Comparison of ENCODE assay signal across 1 cellular context in genomic region chr19:45668342-45668871, GRCh38.
TF ChIP-seq lines count a peak whose summit lies in the region.

No MANE protein-coding gene starts in this region.

TF ChIP-seq in K562, 482 proteins besides CTCF, POLR2A, EP300 and RAD21 (continued from another document and continues in another):
- no peak for TF ChIP-seq HOMEZ (CRISPR knock-in tag; IDR thresholded peaks at IDR 0.05)
- 0 out of 2 replicates have a peak, but pooled peaks have one; percentile 68 for TF ChIP-seq TRIM25 (IDR thresholded peaks at IDR 0.05; ENCODE audit: borderline replicate concordance)
- peak; percentile 62; the same call in 1 of the 2 replicates for TF ChIP-seq NR2C2 (CRISPR knock-in tag; IDR thresholded peaks at IDR 0.05)
- no peak for TF ChIP-seq NR2C2 (tag; IDR thresholded peaks at IDR 0.05)
- no peak for TF ChIP-seq ZNF431 (CRISPR knock-in tag; IDR thresholded peaks at IDR 0.05)
- TF ChIP-seq REST (CRISPR knock-in tag; IDR thresholded peaks at IDR 0.05; ENCODE audit: low read depth), result no peak
- TF ChIP-seq CHD4 (IDR thresholded peaks at IDR 0.05; ENCODE audit: insufficient read depth, insufficient replicate concordance, low read depth, low read length, poor library complexity, severe bottlenecking), result peak; percentile 19
- TF ChIP-seq STAT5A (IDR thresholded peaks at IDR 0.05; ENCODE audit: borderline replicate concordance, low read length), result no peak
- peak; percentile 47 for TF ChIP-seq ZNF280A (IDR thresholded peaks at IDR 0.05; ENCODE audit: low read depth, partially characterized antibody)
- 0 out of 2 replicates have a peak, but pooled peaks have one; percentile 27 for TF ChIP-seq ZNF512 (tag; IDR thresholded peaks at IDR 0.05)
- no peak for TF ChIP-seq MCM2 (IDR thresholded peaks at IDR 0.05; ENCODE audit: low read depth)
- no peak for TF ChIP-seq ZFX (CRISPR knock-in tag; IDR thresholded peaks at IDR 0.05)
- no peak for TF ChIP-seq ELF4 (CRISPR knock-in tag; IDR thresholded peaks at IDR 0.05)
- TF ChIP-seq GABPB1 (CRISPR knock-in tag; IDR thresholded peaks at IDR 0.05), result no peak
- TF ChIP-seq HLTF (IDR thresholded peaks at IDR 0.05), result peak; percentile 95
- TF ChIP-seq ARNT (IDR thresholded peaks at IDR 0.05), result no peak
- TF ChIP-seq STAT5B (CRISPR knock-in tag; IDR thresholded peaks at IDR 0.05), result no peak
- TF ChIP-seq MYC (IDR thresholded peaks at IDR 0.05; ENCODE audit: low read depth, low read length), result no peak
- no peak for TF ChIP-seq MYC (CRISPR knock-in tag; IDR thresholded peaks at IDR 0.05; ENCODE audit: borderline replicate concordance, low read depth)
- peak; percentile 52; the same call in 1 of the 2 replicates for TF ChIP-seq SNIP1 (IDR thresholded peaks at IDR 0.05; ENCODE audit: low read depth)
- TF ChIP-seq POLR2B (IDR thresholded peaks at IDR 0.05; ENCODE audit: low read depth, partially characterized antibody), result peak; percentile 74
- TF ChIP-seq KHSRP (IDR thresholded peaks at IDR 0.05), result 0 out of 2 replicates have a peak, but pooled peaks have one; percentile 32
- TF ChIP-seq ZNF583 (CRISPR knock-in tag; IDR thresholded peaks at IDR 0.05), result no peak
- TF ChIP-seq EHMT2 (IDR thresholded peaks at IDR 0.05), result 0 out of 2 replicates have a peak, but pooled peaks have one; percentile 53
- no peak for TF ChIP-seq MTF1 (CRISPR knock-in tag; IDR thresholded peaks at IDR 0.05; ENCODE audit: borderline replicate concordance)
- TF ChIP-seq ZBTB2 (IDR thresholded peaks at IDR 0.05), result peak; percentile 62
- 0 out of 2 replicates have a peak, but pooled peaks have one; percentile 20 for TF ChIP-seq POLR2AphosphoS5 (IDR thresholded peaks at IDR 0.05; ENCODE audit: control insufficient read depth, insufficient read depth, low read depth, low read length)
- peak; percentile 69; the same call in 1 of the 2 replicates for TF ChIP-seq CREM (IDR thresholded peaks at IDR 0.05; ENCODE audit: low read depth)
- TF ChIP-seq NFRKB (IDR thresholded peaks at IDR 0.05; ENCODE audit: low read depth), result peak; percentile 81
- TF ChIP-seq ZNF395 (CRISPR knock-in tag; IDR thresholded peaks at IDR 0.05), result no peak
- TF ChIP-seq SMAD3 (CRISPR knock-in tag; conservative IDR thresholded peaks at IDR 0.05), result no peak
- TF ChIP-seq BRD9 (IDR thresholded peaks at IDR 0.05; ENCODE audit: low read depth, partially characterized antibody), result peak; percentile 80
- no peak; a peak in 1 of 4 replicates for TF ChIP-seq BCLAF1 (IDR thresholded peaks at IDR 0.05; ENCODE audit: borderline replicate concordance in 1 of 2, control insufficient read depth in 1 of 2, low read depth in 2 of 2, low read length in 1 of 2)
- TF ChIP-seq SMARCA4 (IDR thresholded peaks at IDR 0.05), result 0 out of 2 replicates have a peak, but pooled peaks have one; percentile 44
- TF ChIP-seq ZNF707 (CRISPR knock-in tag; conservative IDR thresholded peaks at IDR 0.05), result no peak
- peak; percentile 13; the same call in 1 of the 2 replicates for TF ChIP-seq ZNF316 (IDR thresholded peaks at IDR 0.05)
- no peak for TF ChIP-seq GTF2A2 (tag; IDR thresholded peaks at IDR 0.05)
- TF ChIP-seq MCM7 (IDR thresholded peaks at IDR 0.05), result peak in 1 of 2 experiments; percentile 46; a peak in 1 of 4 replicates
- no peak for TF ChIP-seq BRF1 (IDR thresholded peaks at IDR 0.05; ENCODE audit: borderline replicate concordance, extremely low read depth, insufficient read length)
- TF ChIP-seq YBX1 (IDR thresholded peaks at IDR 0.05), result 0 out of 2 replicates have a peak, but pooled peaks have one; percentile 42
- TF ChIP-seq DIDO1 (tag; IDR thresholded peaks at IDR 0.05; ENCODE audit: low read depth), result peak; percentile 49; the same call in 1 of the 2 replicates
